In the genomic region with DNA sequence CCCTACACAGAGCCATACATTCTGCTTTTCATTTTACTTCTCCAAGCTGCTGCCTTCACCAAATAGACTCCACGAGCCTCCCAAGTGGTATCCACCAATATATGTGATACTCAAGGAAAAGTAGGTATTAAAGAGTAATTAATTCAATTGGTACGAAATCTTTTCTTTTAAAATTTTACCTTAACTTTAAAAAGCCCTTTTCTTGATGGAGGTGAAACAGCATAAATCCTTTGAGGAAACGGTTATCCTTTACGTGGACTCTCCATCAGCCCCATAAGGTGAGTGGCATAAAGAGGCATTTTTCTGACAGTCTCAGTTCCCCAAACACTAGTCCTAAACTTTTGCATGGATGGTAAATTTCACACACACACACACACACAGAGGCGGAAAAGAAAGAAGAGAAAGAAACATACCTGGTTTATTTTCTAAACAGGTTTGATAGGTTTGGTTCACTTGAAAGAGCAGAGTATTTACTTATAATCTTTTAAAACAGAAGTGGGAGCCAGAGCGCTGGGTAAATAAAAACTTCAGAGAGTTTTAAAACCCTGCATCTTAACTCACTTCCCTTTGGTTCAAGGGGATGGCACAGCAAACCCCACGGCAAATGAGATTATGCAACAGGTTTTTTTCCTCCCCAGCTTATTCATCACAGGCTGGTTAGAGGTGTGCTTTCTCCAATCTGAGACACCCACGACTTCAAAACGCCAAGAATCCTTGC, we compare ENCODE assay signal across 8 cellular contexts. TPM values are rescaled to one million over a fixed set of nuclear protein-coding genes. Genes with fewer than 3 reads are reported as not detected.
DNase-seq lines count a peak whose midpoint lies in the region; ATAC-seq and TF ChIP-seq lines count a peak whose summit lies in the region.

No MANE protein-coding gene starts in this region.

- peaks cover 20% of the 10 kb centered on the region for H3K4me1 Mint-ChIP-seq in activated naive CD8-positive, alpha-beta T cell treated with anti-CD3 and anti-CD28 coated beads for 36 hours

- DNase-seq in DMS79 treated with DMSO at 0.1 percent for 48 hours (lab: John Stamatoyannopoulos, UW) = peak; percentile 61
- peak; percentile 50 for DNase-seq in HPDE6-E6E7 (ENCODE audit: extremely low spot score)
- DNase-seq in SHP77 treated with DMSO at 0.1 percent for 48 hours (lab: John Stamatoyannopoulos, UW) = peak; percentile 18
- DNase-seq in activated naive CD8-positive, alpha-beta T cell treated with anti-CD3 and anti-CD28 coated beads for 36 hours = peak; percentile 35
- peak in 1 of 2 donors; percentile 40 for DNase-seq in heart right ventricle
- peak in 1 of 2 donors; percentile 65 for DNase-seq in trophoblast cell

- ATAC-seq in heart right ventricle (peak in 5 of 8 donors; percentile 26 to 54 (median 45)), HG02759 (IDR thresholded peaks at IDR 0.05; ENCODE audit: unreplicated experiment) (no peak), GM18861 (IDR thresholded peaks at IDR 0.05; ENCODE audit: unreplicated experiment) (no peak)

- H3K4me1 ChIP-seq in heart right ventricle (peaks cover 0 to 61% (median 35%) of the 10 kb centered on the region in 9 donors), trophoblast cell (ENCODE audit: control insufficient read depth in 1 of 2, insufficient read depth in 2 of 2, low read length in 2 of 2) (no peaks in the 10 kb centered on the region)

- no peak overlapping the region for H2BK12ac ChIP-seq in trophoblast cell (ENCODE audit: low read length)

- H3K79me1 ChIP-seq in trophoblast cell (ENCODE audit: low read length) = peaks cover 11% of the 10 kb centered on the region

- H3K4me2 ChIP-seq in trophoblast cell (ENCODE audit: low read length) = peak overlapping the region; percentile 62

- peak overlapping the region; percentile 75 for H3K27ac Mint-ChIP-seq in activated naive CD8-positive, alpha-beta T cell treated with anti-CD3 and anti-CD28 coated beads for 36 hours

- H3K9ac ChIP-seq in trophoblast cell (ENCODE audit: low read length) = no peak overlapping the region

- 6 to 7% methylated on average over 9 of the region's 9 CpGs for WGBS in heart right ventricle, 2 donors
- WGBS in trophoblast cell (ENCODE audit: extremely low coverage, insufficient coverage, insufficient read length) = no CpG with 5 or more reads among the region's 9 CpGs

- H3K79me2 ChIP-seq in trophoblast cell (ENCODE audit: control insufficient read depth, insufficient read depth, low read length, poor library complexity) = peaks cover 11% of the 10 kb centered on the region

- intact Hi-C loops in heart right ventricle (cut with DNase I) = loop anchor here in 8 of 10 donors (1.0 to 10.0 kb wide), 14 partner anchors 26 to 478 kb away; a partner anchor contains a TSS

- no peaks in the 10 kb centered on the region for H3K27me3 Mint-ChIP-seq in activated naive CD8-positive, alpha-beta T cell treated with anti-CD3 and anti-CD28 coated beads for 36 hours

- no peak overlapping the region for H3K18ac ChIP-seq in trophoblast cell (ENCODE audit: low read length)

- H3K27me3 ChIP-seq in heart right ventricle (no peaks in the 10 kb centered on the region), trophoblast cell (ENCODE audit: insufficient read depth, low read length) (no peaks in the 10 kb centered on the region)

- H3K36me3 ChIP-seq in heart right ventricle = no peaks in the 10 kb centered on the region
- H3K36me3 ChIP-seq in trophoblast cell (ENCODE audit: control insufficient read depth in 1 of 2, insufficient read depth in 2 of 2, low read length in 2 of 2) = no peaks in the 10 kb centered on the region

- H3K4me3 Mint-ChIP-seq in activated naive CD8-positive, alpha-beta T cell treated with anti-CD3 and anti-CD28 coated beads for 36 hours = peak overlapping the region; percentile 82

- TF ChIP-seq CTCF in heart right ventricle (IDR thresholded peaks at IDR 0.05) = peak in 1 of 9 donors; percentile 4

- H3K27ac ChIP-seq in heart right ventricle = peak overlapping the region; percentile 98 to 100 (median 100)
- H3K27ac ChIP-seq in trophoblast cell (ENCODE audit: low read depth, low read length) = no peak overlapping the region

- H2BK5ac ChIP-seq in trophoblast cell (ENCODE audit: low read depth, low read length, poor library complexity) = no peak overlapping the region

- peaks cover 22% of the 10 kb centered on the region for H3K36me3 Mint-ChIP-seq in activated naive CD8-positive, alpha-beta T cell treated with anti-CD3 and anti-CD28 coated beads for 36 hours

- H4K12ac ChIP-seq in trophoblast cell (ENCODE audit: low read depth, low read length) = no peak overlapping the region

- H3K14ac ChIP-seq in trophoblast cell (ENCODE audit: low read length) = no peak overlapping the region

- no peak overlapping the region for H2AK5ac ChIP-seq in trophoblast cell (ENCODE audit: low read length)

- H3K9me3 ChIP-seq in heart right ventricle (no peaks in the 10 kb centered on the region), trophoblast cell (ENCODE audit: insufficient read depth, low read depth, low read length) (no peaks in the 10 kb centered on the region)

- no peak overlapping the region for H4K8ac ChIP-seq in trophoblast cell (ENCODE audit: low read depth, low read length)

- peak overlapping the region; percentile 83 for H3K4ac ChIP-seq in trophoblast cell (ENCODE audit: low read depth, low read length)

- no peak overlapping the region for H2AFZ ChIP-seq in trophoblast cell (ENCODE audit: insufficient read depth, low read length, poor library complexity)

- H2BK120ac ChIP-seq in trophoblast cell (ENCODE audit: insufficient read depth, low read length, poor library complexity) = no peak overlapping the region

- H4K91ac ChIP-seq in trophoblast cell (ENCODE audit: low read depth, low read length) = no peak overlapping the region

- peak overlapping the region; percentile 59 to 89 (median 75) for H3K4me3 ChIP-seq in heart right ventricle
- H3K4me3 ChIP-seq in trophoblast cell (ENCODE audit: low read depth, low read length) = no peak overlapping the region

- H3K23ac ChIP-seq in trophoblast cell (ENCODE audit: low read length) = no peak overlapping the region

- no peaks in the 10 kb centered on the region for H3K9me3 Mint-ChIP-seq in activated naive CD8-positive, alpha-beta T cell treated with anti-CD3 and anti-CD28 coated beads for 36 hours

RNA-seq across cellular contexts. Expression of a gene that starts 1.9 kb away (rescaled TPM):
- total RNA-seq in activated naive CD8-positive, alpha-beta T cell treated with anti-CD3 and anti-CD28 coated beads for 36 hours = 10 to 100 TPM; 21.6 to 24.4 TPM
- 10 to 100 TPM; 10.9 to 21.7 (median 17.6) TPM for total RNA-seq in heart right ventricle
- 1 to 10 TPM; 2.6 to 4.8 TPM for polyA plus RNA-seq in heart right ventricle
- polyA plus RNA-seq in trophoblast cell (2013) = 12.5 and 12.7 TPM in 2 replicates

RNA-seq across cellular contexts. Expression of a gene that starts 50.9 kb away (rescaled TPM):
- 10 to 100 TPM; 12.5 to 13.9 TPM for total RNA-seq in activated naive CD8-positive, alpha-beta T cell treated with anti-CD3 and anti-CD28 coated beads for 36 hours
- 10 to 100 TPM; 15.2 to 26.4 (median 18.6) TPM for total RNA-seq in heart right ventricle
- 1 to 10 TPM; 9.3 to 9.9 TPM for polyA plus RNA-seq in heart right ventricle
- polyA plus RNA-seq in trophoblast cell (2013) = 7.9 and 8.0 TPM in 2 replicates

Comparison
In these comparisons a context has a peak if more than half of its experiments do, and no peak if none do; other contexts are left out.
1. ATAC-seq: peak in heart right ventricle (5 of 8); none in HG02759 (single experiment) and GM18861 (single experiment).